26 cellular contexts compared by ENCODE assay signal in the genomic region with DNA sequence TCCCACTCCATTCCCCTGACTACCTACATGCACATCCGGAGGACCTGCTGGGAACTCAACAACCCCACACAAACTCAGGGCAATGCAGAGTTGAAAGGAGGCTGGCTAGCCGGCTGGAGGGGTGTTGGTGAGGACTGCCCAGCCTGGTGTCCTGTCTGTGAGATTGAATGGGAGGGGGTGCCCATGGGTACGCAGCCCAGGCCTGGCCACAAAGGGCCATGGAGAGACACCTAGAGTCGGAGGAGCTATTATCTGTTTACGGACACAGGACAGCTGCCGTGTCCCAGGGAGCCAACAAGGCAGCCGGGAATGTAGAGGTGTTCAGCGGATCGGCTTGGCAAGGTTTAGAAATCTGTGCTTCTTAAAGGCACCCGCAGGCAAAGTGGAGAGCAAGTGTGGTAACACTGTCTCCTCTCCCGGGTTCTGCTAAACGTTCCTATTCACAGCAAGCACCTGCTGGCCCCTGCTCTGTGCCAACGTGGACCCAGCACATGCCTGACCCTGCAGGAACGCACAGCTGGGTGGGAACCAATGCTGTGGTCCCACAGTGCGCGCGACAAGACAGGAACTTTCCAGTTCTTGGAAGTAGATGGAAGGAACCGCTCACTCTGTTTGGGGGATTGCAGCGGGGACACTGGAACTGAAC.
DNase-seq lines count a peak whose midpoint lies in the region; ATAC-seq, FAIRE-seq and TF ChIP-seq lines count a peak whose summit lies in the region.
"Had no signal": no experiment of that assay in that cellular context is flagged by ENCODE, and none has a peak within 500 bp of the region (broad histone marks: within the 10 kb centered on the region; RNA-seq: fewer than 3 reads in every experiment).

No MANE protein-coding gene starts in this region.

- no peak overlapping the region for H3K27ac ChIP-seq in osteoblast (ENCODE audit: low read depth, low read length)
- no peak overlapping the region for H3K27ac ChIP-seq in kidney (ENCODE audit: low read depth in 2 of 2, low read length in 2 of 2)
- H3K27ac ChIP-seq: BLaER1 treated with 17β-estradiol and CSF1 and Interleukin-3, amounts not matched to agents 10 nM and 100 nM; RWPE1 had no signal

- no peaks in the 10 kb centered on the region for H3K4me1 Mint-ChIP-seq in stimulated activated naive CD8-positive, alpha-beta T cell treated with anti-CD3 and anti-CD28 coated beads, Interleukin-15, amount 100 ng/mL, for 72 hours
- H3K4me1 Mint-ChIP-seq: CD4-positive, alpha-beta memory T cell had no signal

- H3K79me2 ChIP-seq in osteoblast (ENCODE audit: insufficient read depth, low read length): no peaks in the 10 kb centered on the region

- H4K20me1 ChIP-seq in osteoblast (ENCODE audit: insufficient read depth, low read length): no peaks in the 10 kb centered on the region

- H3K4me2 ChIP-seq in osteoblast (ENCODE audit: insufficient read depth, low read length): no peak overlapping the region
- H3K4me2 ChIP-seq: SK-N-SH had no signal

- no peak overlapping the region for H2AFZ ChIP-seq in osteoblast (ENCODE audit: low read length)

- DNase-seq in stimulated activated naive CD8-positive, alpha-beta T cell treated with anti-CD3 and anti-CD28 coated beads, Interleukin-15, amount 100 ng/mL, for 72 hours: no peak
- no peak for DNase-seq in stimulated activated naive CD8-positive, alpha-beta T cell treated with anti-CD3 and anti-CD28 coated beads, Interleukin-15, Interleukin-2, amounts not matched to agents 100 U/mL and 50 U/mL, for 24 hours
- DNase-seq in osteoblast (ENCODE audit: insufficient read length, low spot score, missing footprints) (peak; percentile 50), kidney (no peak), omental fat pad (ENCODE audit: low spot score) (no peak)
- no peak for DNase-seq in stimulated activated CD4-positive, alpha-beta T cell treated with anti-CD3 and anti-CD28 coated beads, Interleukin-4, amount 100 ng/mL, for 1 hour
- no peak for DNase-seq in activated CD4-positive, CD25-positive, alpha-beta regulatory T cell treated with anti-CD3 and anti-CD28 coated beads, Interleukin-2, amount 50 U/mL, for 72 hours
- DNase-seq: 8988T; Caco-2; CD4-positive, alpha-beta memory T cell; GDM1; KBM-7; NCI-H1092 treated with DMSO at 0.1 percent for 48 hours; NCI-H1436 treated with DMSO at 0.1 percent for 48 hours; NCI-H2029; NCI-H2227 treated with DMSO at 0.1 percent for 48 hours; NCI-H510A treated with DMSO at 0.1 percent for 48 hours; NCI-H774; NK-92 treated with Interleukin-12 subunit alpha and Interleukin-12 subunit beta, amount 100 ng/mL, for 24 hours; SIG-M5; SK-N-SH had no signal

- intact Hi-C loops in kidney (cut with DNase I): no loop called here

- H3K27me3 Mint-ChIP-seq in stimulated activated naive CD8-positive, alpha-beta T cell treated with anti-CD3 and anti-CD28 coated beads, Interleukin-15, amount 100 ng/mL, for 72 hours: no peaks in the 10 kb centered on the region
- H3K27me3 Mint-ChIP-seq: CD4-positive, alpha-beta memory T cell had no signal

- H3K9me3 ChIP-seq in iPS-15b (ENCODE audit: control insufficient read depth, insufficient read depth, low read length): no peaks in the 10 kb centered on the region
- no peaks in the 10 kb centered on the region for H3K9me3 ChIP-seq in osteoblast (ENCODE audit: low read depth, low read length)
- H3K9me3 ChIP-seq in kidney (ENCODE audit: control insufficient read depth in 1 of 2, low read length in 2 of 2): no peaks in the 10 kb centered on the region
- H3K9me3 ChIP-seq: BLaER1 treated with 17β-estradiol and CSF1 and Interleukin-3, amounts not matched to agents 10 nM and 100 nM; Caco-2; HAP-1; SK-N-SH had no signal

- H3K4me3 ChIP-seq in iPS-15b (ENCODE audit: low read depth, low read length): no peak overlapping the region
- H3K4me3 ChIP-seq in osteoblast (ENCODE audit: insufficient read depth, low read length): no peak overlapping the region
- H3K4me3 ChIP-seq in kidney (ENCODE audit: low read length in 2 of 2): no peak overlapping the region
- H3K4me3 ChIP-seq: BLaER1 treated with 17β-estradiol and CSF1 and Interleukin-3, amounts not matched to agents 10 nM and 100 nM; HAP-1 had no signal

- H3K36me3 ChIP-seq in iPS-15b (ENCODE audit: control insufficient read depth, insufficient read depth, low read length): no peaks in the 10 kb centered on the region
- H3K36me3 ChIP-seq in osteoblast (ENCODE audit: insufficient read depth, low read length): no peaks in the 10 kb centered on the region
- no peaks in the 10 kb centered on the region for H3K36me3 ChIP-seq in kidney (ENCODE audit: control insufficient read depth in 1 of 2, insufficient read depth in 2 of 2, low read length in 2 of 2)
- H3K36me3 ChIP-seq: BLaER1 treated with 17β-estradiol and CSF1 and Interleukin-3, amounts not matched to agents 10 nM and 100 nM; HAP-1 had no signal

- ATAC-seq in stimulated activated naive CD8-positive, alpha-beta T cell treated with anti-CD3 and anti-CD28 coated beads, Interleukin-15, amount 100 ng/mL, for 72 hours: peak; percentile 12
- no peak for ATAC-seq in stimulated activated naive CD8-positive, alpha-beta T cell treated with anti-CD3 and anti-CD28 coated beads, Interleukin-15, Interleukin-2, amounts not matched to agents 100 U/mL and 50 U/mL, for 24 hours
- no peak for ATAC-seq in omental fat pad (ENCODE audit: low FRiP score)

- no peaks in the 10 kb centered on the region for H3K9me3 Mint-ChIP-seq in stimulated activated naive CD8-positive, alpha-beta T cell treated with anti-CD3 and anti-CD28 coated beads, Interleukin-15, amount 100 ng/mL, for 72 hours
- H3K9me3 Mint-ChIP-seq: CD4-positive, alpha-beta memory T cell had no signal

- peaks cover 21% of the 10 kb centered on the region for H3K4me1 ChIP-seq in iPS-15b (ENCODE audit: control insufficient read depth, insufficient read depth, low read length)
- H3K4me1 ChIP-seq in osteoblast (ENCODE audit: insufficient read depth, low read length): peaks cover 2% of the 10 kb centered on the region
- H3K4me1 ChIP-seq in kidney (ENCODE audit: control insufficient read depth in 1 of 2, insufficient read depth in 1 of 2, low read depth in 1 of 2, low read length in 2 of 2): no peaks in the 10 kb centered on the region

- H3K9ac ChIP-seq in iPS-15b (ENCODE audit: low read depth, low read length): peak overlapping the region; percentile 8
- no peak overlapping the region for H3K9ac ChIP-seq in kidney (ENCODE audit: low read length in 2 of 2)
- H3K9ac ChIP-seq: BLaER1 treated with 17β-estradiol and CSF1 and Interleukin-3, amounts not matched to agents 10 nM and 100 nM; SK-N-SH had no signal

- peak overlapping the region in 1 of 2 donors; percentile 92 for H3K27ac Mint-ChIP-seq in stimulated activated naive CD8-positive, alpha-beta T cell treated with anti-CD3 and anti-CD28 coated beads, Interleukin-15, amount 100 ng/mL, for 72 hours
- H3K27ac Mint-ChIP-seq: CD4-positive, alpha-beta memory T cell had no signal

- H3K4me3 Mint-ChIP-seq in stimulated activated naive CD8-positive, alpha-beta T cell treated with anti-CD3 and anti-CD28 coated beads, Interleukin-15, amount 100 ng/mL, for 72 hours: no peak overlapping the region
- H3K4me3 Mint-ChIP-seq: CD4-positive, alpha-beta memory T cell had no signal

- no peak for FAIRE-seq in kidney (lab: Jason Lieb, UNC)
- FAIRE-seq: GM18507 had no signal

- no peaks in the 10 kb centered on the region for H3K27me3 ChIP-seq in iPS-15b (ENCODE audit: control insufficient read depth, insufficient read depth, low read length)
- no peaks in the 10 kb centered on the region for H3K27me3 ChIP-seq in osteoblast (ENCODE audit: insufficient read depth, low read length)
- H3K27me3 ChIP-seq: BLaER1 treated with 17β-estradiol and CSF1 and Interleukin-3, amounts not matched to agents 10 nM and 100 nM had no signal

- no peak for TF ChIP-seq CTCF in osteoblast (IDR thresholded peaks at IDR 0.05; ENCODE audit: extremely low read depth, low read depth, low read length)
- TF ChIP-seq CTCF in kidney (IDR thresholded peaks at IDR 0.05; ENCODE audit: borderline replicate concordance, extremely low read depth, insufficient read depth): no peak
- TF ChIP-seq CTCF in omental fat pad (IDR thresholded peaks at IDR 0.05): no peak
